In the genomic region with DNA sequence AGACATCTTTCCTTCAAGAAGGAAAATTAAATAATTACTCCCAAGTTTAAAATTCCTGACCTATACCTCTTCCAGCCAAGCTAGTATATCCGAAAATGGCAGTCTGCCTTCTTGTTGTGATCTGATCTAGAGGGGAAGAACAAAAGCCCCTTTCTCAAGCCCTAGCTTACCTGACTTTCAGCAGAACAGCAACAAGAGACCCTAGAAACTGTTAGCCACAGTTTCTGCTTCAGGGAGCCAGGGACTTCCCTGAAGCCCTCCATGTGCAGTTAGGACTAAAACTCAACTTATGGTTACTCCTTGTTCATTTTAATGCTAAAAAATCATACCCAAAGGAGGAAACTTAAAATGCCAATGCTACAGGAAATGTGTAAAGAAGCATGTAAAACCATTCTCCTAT, we compare ENCODE assay signal across 18 cellular contexts.
DNase-seq lines count a peak whose midpoint lies in the region; ATAC-seq and TF ChIP-seq lines count a peak whose summit lies in the region.
"Had no signal": no experiment of that assay in that cellular context is flagged by ENCODE, and none has a peak within 500 bp of the region (broad histone marks: within the 10 kb centered on the region; RNA-seq: fewer than 3 reads in every experiment).

No MANE protein-coding gene starts in this region.

- no peaks in the 10 kb centered on the region for H3K9me2 ChIP-seq in GM23338 (ENCODE audit: insufficient read depth)

- CTCF ChIA-PET in WTC11 (lab: Charles Lee) = no interaction called here

- no peaks in the 10 kb centered on the region for H3K79me2 ChIP-seq in GM23338 (replicated peaks; ENCODE audit: insufficient read depth)

- H2AFZ ChIP-seq in GM23338 = peak overlapping the region; percentile 74; the same call in 1 of the 2 replicates

- intact Hi-C loops in left cardiac atrium (cut with DNase I) = no loop called here

- no peaks in the 10 kb centered on the region for H3K27me3 Mint-ChIP-seq in GM23338 (ENCODE audit: insufficient read depth, low read depth, poor library complexity)
- H3K27me3 Mint-ChIP-seq in WTC11 (ENCODE audit: low read depth) = no peaks in the 10 kb centered on the region
- H3K27me3 Mint-ChIP-seq in progenitor cell of endocrine pancreas = no peaks in the 10 kb centered on the region
- H3K27me3 Mint-ChIP-seq: B cell; CD4-positive, alpha-beta T cell; CD8-positive, alpha-beta memory T cell had no signal

- H4K20me1 ChIP-seq in GM23338 (replicated peaks; ENCODE audit: insufficient read depth) = no peaks in the 10 kb centered on the region
- H4K20me1 ChIP-seq: BLaER1 had no signal

- no peaks in the 10 kb centered on the region for H3K4me1 ChIP-seq in GM23338 (ENCODE audit: insufficient read depth)
- H3K4me1 ChIP-seq: BLaER1 had no signal

- 0 out of 2 replicates have a peak overlapping the region, but pooled peaks have one; percentile 5 for H3K27ac ChIP-seq in GM23338 (ENCODE audit: low read depth)
- H3K27ac ChIP-seq: BLaER1, C4-2B had no signal

- H3K36me3 Mint-ChIP-seq in GM23338 (ENCODE audit: low read depth) = no peaks in the 10 kb centered on the region
- no peaks in the 10 kb centered on the region for H3K36me3 Mint-ChIP-seq in WTC11
- H3K36me3 Mint-ChIP-seq in progenitor cell of endocrine pancreas (ENCODE audit: insufficient read depth) = no peaks in the 10 kb centered on the region
- H3K36me3 Mint-ChIP-seq: CD8-positive, alpha-beta memory T cell had no signal

- H3K27ac Mint-ChIP-seq in GM23338 = no peak overlapping the region
- H3K27ac Mint-ChIP-seq in WTC11 = peak overlapping the region; percentile 38; the same call in 1 of the 2 replicates
- H3K27ac Mint-ChIP-seq in progenitor cell of endocrine pancreas = peak overlapping the region; percentile 88
- H3K27ac Mint-ChIP-seq: B cell; CD4-positive, alpha-beta T cell; CD8-positive, alpha-beta memory T cell had no signal

- H3K9me3 Mint-ChIP-seq in GM23338 = no peaks in the 10 kb centered on the region
- no peaks in the 10 kb centered on the region for H3K9me3 Mint-ChIP-seq in WTC11
- H3K9me3 Mint-ChIP-seq in progenitor cell of endocrine pancreas (ENCODE audit: low read depth) = peaks cover 4% of the 10 kb centered on the region

- H3K4me1 Mint-ChIP-seq in GM23338 (peaks cover 7% of the 10 kb centered on the region), WTC11 (peaks cover 9% of the 10 kb centered on the region; the same call in 1 of the 2 replicates), progenitor cell of endocrine pancreas (ENCODE audit: low read depth) (peaks cover 24% of the 10 kb centered on the region)
- H3K4me1 Mint-ChIP-seq: B cell; CD8-positive, alpha-beta memory T cell had no signal

- no peaks in the 10 kb centered on the region for H3K36me3 ChIP-seq in GM23338 (ENCODE audit: insufficient read depth)
- H3K36me3 ChIP-seq: BLaER1 had no signal

- POLR2A ChIA-PET in WTC11 (lab: Charles Lee) = no interaction called here

- no peaks in the 10 kb centered on the region for H3K27me3 ChIP-seq in GM23338 (ENCODE audit: insufficient read depth)
- H3K27me3 ChIP-seq: BLaER1 had no signal

- no peak overlapping the region for H3K4me2 ChIP-seq in GM23338
- H3K4me2 ChIP-seq: BLaER1 had no signal

- no peak overlapping the region for H3K4me3 ChIP-seq in GM23338
- H3K4me3 ChIP-seq: BLaER1 had no signal

- no peak for ATAC-seq in GM23338
- no peak for ATAC-seq in WTC11
- no peak for ATAC-seq in HG02623 (IDR thresholded peaks at IDR 0.05; ENCODE audit: unreplicated experiment)
- no peak for ATAC-seq in left cardiac atrium
- ATAC-seq: HCT116 had no signal

- DNase-seq in GM23338 (ENCODE audit: low spot score) = peak; percentile 5
- DNase-seq in WTC11 (ENCODE audit: low spot score) = no peak
- no peak for DNase-seq in progenitor cell of endocrine pancreas (ENCODE audit: low spot score, unreplicated experiment)
- DNase-seq in CD1c-positive myeloid dendritic cell (ENCODE audit: extremely low spot score) = no peak
- no peak for DNase-seq in left cardiac atrium
- DNase-seq: CD4-positive, alpha-beta T cell; CD8-positive, alpha-beta memory T cell; DMS 273 treated with DMSO at 0.1 percent for 48 hours; DMS79; EL; GDM1; GOT3; H7 had no signal

- H3F3A ChIP-seq in GM23338 (replicated peaks; ENCODE audit: low read depth) = no peaks in the 10 kb centered on the region

- TF ChIP-seq CTCF in GM23338 (conservative IDR thresholded peaks at IDR 0.05; ENCODE audit: low read depth in 2 of 2) (no peak), WTC11 (IDR thresholded peaks at IDR 0.05) (no peak), progenitor cell of endocrine pancreas (IDR thresholded peaks at IDR 0.05; ENCODE audit: unreplicated experiment) (no peak)

- H3K4me3 Mint-ChIP-seq in GM23338 = no peak overlapping the region
- H3K4me3 Mint-ChIP-seq in WTC11 = no peak overlapping the region
- H3K4me3 Mint-ChIP-seq in progenitor cell of endocrine pancreas (ENCODE audit: low read depth) = no peak overlapping the region
- H3K4me3 Mint-ChIP-seq: B cell; CD4-positive, alpha-beta T cell; CD8-positive, alpha-beta memory T cell had no signal

TF ChIP-seq in GM23338, 12 proteins besides CTCF, POLR2A, EP300 and RAD21 (continues in another document):
- TF ChIP-seq EZH2 (IDR thresholded peaks at IDR 0.05; ENCODE audit: low read depth, unreplicated experiment) (no peak), CREB1 (CRISPR knock-in tag; IDR thresholded peaks at IDR 0.05; ENCODE audit: low read depth) (no peak)

TF ChIP-seq in WTC11, 78 proteins besides CTCF, POLR2A, EP300 and RAD21:
- TF ChIP-seq, protein P1, sequence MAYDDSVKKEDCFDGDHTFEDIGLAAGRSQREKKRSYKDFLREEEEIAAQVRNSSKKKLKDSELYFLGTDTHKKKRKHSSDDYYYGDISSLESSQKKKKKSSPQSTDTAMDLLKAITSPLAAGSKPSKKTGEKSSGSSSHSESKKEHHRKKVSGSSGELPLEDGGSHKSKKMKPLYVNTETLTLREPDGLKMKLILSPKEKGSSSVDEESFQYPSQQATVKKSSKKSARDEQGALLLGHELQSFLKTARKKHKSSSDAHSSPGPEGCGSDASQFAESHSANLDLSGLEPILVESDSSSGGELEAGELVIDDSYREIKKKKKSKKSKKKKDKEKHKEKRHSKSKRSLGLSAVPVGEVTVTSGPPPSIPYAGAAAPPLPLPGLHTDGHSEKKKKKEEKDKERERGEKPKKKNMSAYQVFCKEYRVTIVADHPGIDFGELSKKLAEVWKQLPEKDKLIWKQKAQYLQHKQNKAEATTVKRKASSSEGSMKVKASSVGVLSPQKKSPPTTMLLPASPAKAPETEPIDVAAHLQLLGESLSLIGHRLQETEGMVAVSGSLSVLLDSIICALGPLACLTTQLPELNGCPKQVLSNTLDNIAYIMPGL (CRISPR knock-in tag; IDR thresholded peaks at IDR 0.05) = no peak
- TF ChIP-seq TEAD4 (CRISPR knock-in tag; IDR thresholded peaks at IDR 0.05) = no peak
- no peak for TF ChIP-seq FOXP1 (CRISPR knock-in tag; IDR thresholded peaks at IDR 0.05; ENCODE audit: borderline replicate concordance)
- TF ChIP-seq, protein P2, sequence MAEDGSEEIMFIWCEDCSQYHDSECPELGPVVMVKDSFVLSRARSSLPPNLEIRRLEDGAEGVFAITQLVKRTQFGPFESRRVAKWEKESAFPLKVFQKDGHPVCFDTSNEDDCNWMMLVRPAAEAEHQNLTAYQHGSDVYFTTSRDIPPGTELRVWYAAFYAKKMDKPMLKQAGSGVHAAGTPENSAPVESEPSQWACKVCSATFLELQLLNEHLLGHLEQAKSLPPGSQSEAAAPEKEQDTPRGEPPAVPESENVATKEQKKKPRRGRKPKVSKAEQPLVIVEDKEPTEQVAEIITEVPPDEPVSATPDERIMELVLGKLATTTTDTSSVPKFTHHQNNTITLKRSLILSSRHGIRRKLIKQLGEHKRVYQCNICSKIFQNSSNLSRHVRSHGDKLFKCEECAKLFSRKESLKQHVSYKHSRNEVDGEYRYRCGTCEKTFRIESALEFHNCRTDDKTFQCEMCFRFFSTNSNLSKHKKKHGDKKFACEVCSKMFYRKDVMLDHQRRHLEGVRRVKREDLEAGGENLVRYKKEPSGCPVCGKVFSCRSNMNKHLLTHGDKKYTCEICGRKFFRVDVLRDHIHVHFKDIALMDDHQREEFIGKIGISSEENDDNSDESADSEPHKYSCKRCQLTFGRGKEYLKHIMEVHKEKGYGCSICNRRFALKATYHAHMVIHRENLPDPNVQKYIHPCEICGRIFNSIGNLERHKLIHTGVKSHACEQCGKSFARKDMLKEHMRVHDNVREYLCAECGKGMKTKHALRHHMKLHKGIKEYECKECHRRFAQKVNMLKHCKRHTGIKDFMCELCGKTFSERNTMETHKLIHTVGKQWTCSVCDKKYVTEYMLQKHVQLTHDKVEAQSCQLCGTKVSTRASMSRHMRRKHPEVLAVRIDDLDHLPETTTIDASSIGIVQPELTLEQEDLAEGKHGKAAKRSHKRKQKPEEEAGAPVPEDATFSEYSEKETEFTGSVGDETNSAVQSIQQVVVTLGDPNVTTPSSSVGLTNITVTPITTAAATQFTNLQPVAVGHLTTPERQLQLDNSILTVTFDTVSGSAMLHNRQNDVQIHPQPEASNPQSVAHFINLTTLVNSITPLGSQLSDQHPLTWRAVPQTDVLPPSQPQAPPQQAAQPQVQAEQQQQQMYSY (CRISPR knock-in tag; IDR thresholded peaks at IDR 0.05) = no peak
- no peak for TF ChIP-seq ZNF396 (CRISPR knock-in tag; IDR thresholded peaks at IDR 0.05; ENCODE audit: borderline replicate concordance)
- no peak for TF ChIP-seq ZNF671 (CRISPR knock-in tag; IDR thresholded peaks at IDR 0.05)
- no peak for TF ChIP-seq ZNF121 (CRISPR knock-in tag; IDR thresholded peaks at IDR 0.05)
